20 cellular contexts compared by ENCODE assay signal in the genomic region with DNA sequence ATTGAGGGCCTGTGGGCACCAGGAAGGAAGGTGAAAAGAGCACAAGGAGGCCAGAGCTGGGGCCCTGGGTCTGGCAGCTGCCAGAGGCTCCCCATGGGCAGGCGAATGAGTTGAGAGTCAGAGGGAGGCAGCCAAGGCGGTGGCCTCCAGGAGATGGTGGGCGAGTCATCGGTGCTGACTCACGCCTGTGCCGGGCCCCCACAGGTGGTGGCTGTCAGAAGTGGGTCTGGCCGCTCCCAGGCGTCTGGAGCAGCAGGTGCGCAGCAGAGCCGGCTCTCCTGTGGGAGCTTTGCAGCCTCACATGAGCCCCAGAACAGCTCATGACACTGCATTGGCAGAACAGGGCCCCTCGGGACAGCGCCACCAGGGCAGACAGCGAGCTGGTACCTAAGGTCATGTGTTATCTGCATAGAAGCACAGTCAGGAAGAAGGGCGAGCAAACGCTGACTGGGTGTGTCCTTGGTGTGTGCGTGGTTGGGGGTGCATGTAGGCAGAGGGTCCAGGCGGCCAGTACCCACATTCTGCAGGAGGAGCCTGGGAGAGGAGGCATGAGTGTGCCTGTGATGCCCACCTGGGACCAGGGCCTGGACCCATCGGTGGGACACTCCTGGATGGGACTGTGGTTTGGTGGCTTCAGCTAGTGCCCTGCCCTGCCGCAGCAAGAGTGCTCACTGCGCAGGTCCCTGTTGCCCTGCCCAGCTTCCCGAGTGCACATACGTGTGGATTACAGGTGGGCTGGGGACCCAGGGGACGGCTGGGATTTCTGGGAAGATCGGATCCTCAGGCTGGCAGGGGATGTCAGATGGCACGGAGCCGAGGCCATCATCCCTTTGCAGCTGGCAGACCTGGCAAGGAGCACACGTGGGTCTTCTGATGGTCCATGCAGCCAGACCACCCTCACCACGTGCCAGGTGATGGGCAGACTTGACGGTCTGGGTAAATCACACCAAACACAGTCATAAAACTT.
DNase-seq lines count a peak whose midpoint lies in the region; ATAC-seq and TF ChIP-seq lines count a peak whose summit lies in the region.
"Had no signal": no experiment of that assay in that cellular context is flagged by ENCODE, and none has a peak within 500 bp of the region (broad histone marks: within the 10 kb centered on the region; RNA-seq: fewer than 3 reads in every experiment).

No MANE protein-coding gene starts in this region.

- H3F3A ChIP-seq in SK-N-SH (replicated peaks; ENCODE audit: insufficient read depth) = no peaks in the 10 kb centered on the region

- TF ChIP-seq RAD21 in SK-N-SH (IDR thresholded peaks at IDR 0.05; ENCODE audit: low read length) = no peak

- H2AFZ ChIP-seq in SK-N-SH (ENCODE audit: low read depth) = no peak overlapping the region

- CTCF ChIA-PET in SK-N-SH (lab: Yijun Ruan, JAX) = interaction anchor here (0.8 to 2.1 kb wide), 5 partner anchors 8 to 260 kb away, joined by 3 to 5 read pairs (median 4); no protein-coding TSS in a partner anchor

- no peak overlapping the region for H4K5ac ChIP-seq in mesendoderm (ENCODE audit: low read length)

- H3K36me3 ChIP-seq in SK-N-SH (replicated peaks in 1 of 2; ENCODE audit: control insufficient read depth in 1 of 2, insufficient read depth in 2 of 2, low read length in 1 of 2) (no peaks in the 10 kb centered on the region), SJCRH30 (no peaks in the 10 kb centered on the region), mesendoderm (ENCODE audit: control insufficient read depth, insufficient read depth, low read length) (no peaks in the 10 kb centered on the region), psoas muscle (ENCODE audit: insufficient read depth in 1 of 2, low read depth in 1 of 2) (no peaks in the 10 kb centered on the region)
- H3K36me3 ChIP-seq: breast epithelium, left ventricle myocardium inferior had no signal

- H3K4me1 ChIP-seq in SK-N-SH (ENCODE audit: control insufficient read depth in 1 of 2, insufficient read depth in 2 of 2, low read depth in 1 of 2, low read length in 1 of 2) = peaks cover 0 to 57% of the 10 kb centered on the region in 2 experiments; a peak in 1 of 4 replicates
- peaks cover 35% of the 10 kb centered on the region for H3K4me1 ChIP-seq in SJCRH30
- H3K4me1 ChIP-seq in mesendoderm (ENCODE audit: control insufficient read depth, low read depth, low read length) = no peaks in the 10 kb centered on the region
- no peaks in the 10 kb centered on the region for H3K4me1 ChIP-seq in psoas muscle
- H3K4me1 ChIP-seq: breast epithelium, left ventricle myocardium inferior had no signal

- H2BK15ac ChIP-seq in mesendoderm (replicated peaks; ENCODE audit: low read depth) = no peak overlapping the region

- no peak overlapping the region for H2BK120ac ChIP-seq in mesendoderm (ENCODE audit: low read depth, low read length)

- intact Hi-C loops in psoas muscle (cut with DNase I) = no loop called here

- H2AK5ac ChIP-seq in mesendoderm (ENCODE audit: low read length) = no peak overlapping the region

- H4K8ac ChIP-seq in mesendoderm (ENCODE audit: low read depth, low read length) = no peak overlapping the region

- H2BK5ac ChIP-seq in mesendoderm (ENCODE audit: low read length) = no peak overlapping the region

- H3K27ac ChIP-seq in SK-N-SH (ENCODE audit: low read depth in 2 of 2, low read length in 1 of 2) (peak overlapping the region in 1 of 2 experiments; percentile 60; a peak in 2 of 4 replicates), SJCRH30 (peak overlapping the region; percentile 56), mesendoderm (ENCODE audit: low read depth, low read length) (no peak overlapping the region), psoas muscle (no peak overlapping the region)
- H3K27ac ChIP-seq: breast epithelium, KMS-11, left ventricle myocardium inferior, RWPE1, VCaP had no signal

- H3K9me2 ChIP-seq in SK-N-SH = no peaks in the 10 kb centered on the region

- no peak overlapping the region for H3K56ac ChIP-seq in mesendoderm (ENCODE audit: low read length)

- no peak overlapping the region for H3K9ac ChIP-seq in SK-N-SH
- H3K9ac ChIP-seq in mesendoderm (ENCODE audit: low read length) = no peak overlapping the region
- H3K9ac ChIP-seq: KMS-11 had no signal

- 49% methylated on average over 14 of the region's 29 CpGs for WGBS in SK-N-SH (ENCODE audit: low lambda C conversion rate)
- no CpG with 5 or more reads among the region's 29 CpGs for WGBS in mesendoderm (ENCODE audit: extremely low coverage, insufficient coverage, low lambda C conversion rate)
- WGBS in psoas muscle, 3 donors = 58 to 63% (median 63%) methylated on average over 29 of the region's 29 CpGs

- H3K79me1 ChIP-seq in mesendoderm (ENCODE audit: low read length) = no peaks in the 10 kb centered on the region

- H3K4ac ChIP-seq in mesendoderm (ENCODE audit: low read depth, low read length) = no peak overlapping the region

- no peak for ATAC-seq in SK-N-SH treated with all-trans-retinoic acid at 6 μM for 48 hours
- ATAC-seq in psoas muscle = no peak
- ATAC-seq in HG03378 (IDR thresholded peaks at IDR 0.05; ENCODE audit: unreplicated experiment) = no peak

- peak; percentile 39 for DNase-seq in SK-N-SH
- peak; percentile 72 for DNase-seq in Daoy (ENCODE audit: low read depth)
- DNase-seq in SJCRH30 = peak; percentile 74 to 82
- DNase-seq in mesendoderm = peak; percentile 12
- no peak for DNase-seq in psoas muscle
- DNase-seq in SIG-M5 (lab: John Stamatoyannopoulos, UW) = no peak
- DNase-seq: EL; left ventricle myocardium inferior; NCI-H1092; occipital lobe; right cardiac atrium; stimulated activated CD4-positive, alpha-beta T cell treated with anti-CD3 and anti-CD28 coated beads, Interleukin-15, amount 100 ng/mL, for 24 hours; stimulated activated naive CD4-positive, alpha-beta T cell treated with Interleukin-2 at 50 U/mL for 16 hours; trophoblast cell had no signal

- H3K23ac ChIP-seq in mesendoderm (ENCODE audit: low read length) = no peak overlapping the region

- H3K27me3 ChIP-seq in SK-N-SH (ENCODE audit: insufficient read depth) (no peaks in the 10 kb centered on the region), SJCRH30 (no peaks in the 10 kb centered on the region), mesendoderm (ENCODE audit: insufficient read depth, low read length, poor library complexity) (no peaks in the 10 kb centered on the region), psoas muscle (ENCODE audit: insufficient read depth in 3 of 3, low read length in 2 of 3) (peaks cover 0 to 27% (median 6%) of the 10 kb centered on the region in 3 donors)

- H3K4me3 ChIP-seq in SK-N-SH (ENCODE audit: low read depth in 2 of 2, low read length in 1 of 2) (no peak overlapping the region), SJCRH30 (no peak overlapping the region), mesendoderm (ENCODE audit: low read length) (no peak overlapping the region), psoas muscle (no peak overlapping the region)
- H3K4me3 ChIP-seq: breast epithelium, left ventricle myocardium inferior had no signal

- H3K4me2 ChIP-seq in SK-N-SH (no peak overlapping the region), mesendoderm (ENCODE audit: low read length) (no peak overlapping the region)
- H3K4me2 ChIP-seq: KMS-11 had no signal

- H3K9me3 ChIP-seq in SK-N-SH = no peaks in the 10 kb centered on the region
- no peaks in the 10 kb centered on the region for H3K9me3 ChIP-seq in SJCRH30 (replicated peaks)
- H3K9me3 ChIP-seq in psoas muscle = no peaks in the 10 kb centered on the region
- H3K9me3 ChIP-seq: breast epithelium, left ventricle myocardium inferior had no signal

- no peaks in the 10 kb centered on the region for H4K20me1 ChIP-seq in SK-N-SH (ENCODE audit: insufficient read depth)

- no peak for TF ChIP-seq EP300 in SK-N-SH (IDR thresholded peaks at IDR 0.05; ENCODE audit: borderline replicate concordance in 1 of 2, low read depth in 1 of 2, low read length in 1 of 2)

- H3K79me2 ChIP-seq in SK-N-SH (ENCODE audit: insufficient read depth) (no peaks in the 10 kb centered on the region), mesendoderm (ENCODE audit: control insufficient read depth, insufficient read depth, low read length) (no peaks in the 10 kb centered on the region)

- no peak overlapping the region for H3K18ac ChIP-seq in mesendoderm (ENCODE audit: low read length)

- POLR2A ChIA-PET in SK-N-SH (lab: Yijun Ruan, JAX) = no interaction called here

- TF ChIP-seq CTCF in SK-N-SH (IDR thresholded peaks at IDR 0.05) (no peak), psoas muscle (IDR thresholded peaks at IDR 0.05) (no peak)

TF ChIP-seq in SK-N-SH, 30 proteins besides CTCF, POLR2A, EP300 and RAD21 (continues in another document):
- TF ChIP-seq MXI1 (IDR thresholded peaks at IDR 0.05; ENCODE audit: low read depth, low read length) (no peak), JUND (IDR thresholded peaks at IDR 0.05) (no peak)

TF ChIP-seq in SK-N-SH treated with all-trans-retinoic acid at 6 μM for 48 hours, 23 proteins besides CTCF, POLR2A, EP300 and RAD21:
- TF ChIP-seq CSDC2 (CRISPR knock-in tag; IDR thresholded peaks at IDR 0.05) (no peak), ARNTL (CRISPR knock-in tag; IDR thresholded peaks at IDR 0.05; ENCODE audit: borderline replicate concordance, low read depth) (no peak), ISL1 (CRISPR knock-in tag; IDR thresholded peaks at IDR 0.05) (no peak)

Comparison
In these comparisons a context has a peak if more than half of its experiments do, and no peak if none do; other contexts are left out.
1. DNase-seq: peak in SK-N-SH (single experiment), Daoy (single experiment), SJCRH30 (2 of 2) and mesendoderm (single experiment); none in psoas muscle (0 of 2) and SIG-M5 (single experiment).